Comparison of ENCODE assay signal across 9 cellular contexts in the genomic region with DNA sequence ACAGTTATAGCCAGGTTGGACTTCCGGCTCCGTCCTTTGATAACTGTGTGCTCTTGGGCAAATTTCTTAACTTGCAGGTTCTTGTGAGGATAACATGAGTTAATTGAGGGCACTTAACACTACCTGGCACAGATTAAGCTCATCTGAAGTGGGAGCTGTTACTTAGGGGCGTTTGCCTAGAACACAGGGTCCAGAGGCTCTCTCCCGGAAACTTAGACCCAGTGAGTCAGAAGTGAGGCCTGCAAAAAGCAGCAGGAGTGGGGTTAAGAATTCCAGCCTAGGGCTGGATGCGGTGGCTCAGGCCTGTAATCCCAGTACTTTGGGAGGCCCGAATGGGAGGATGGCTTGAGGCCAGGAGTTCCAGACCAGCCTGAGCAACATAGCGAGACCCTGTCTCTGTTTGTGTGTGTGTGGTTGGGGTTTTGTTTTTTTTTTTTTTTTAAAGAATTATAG. TPM values are rescaled to one million over a fixed set of nuclear protein-coding genes. Genes with fewer than 3 reads are reported as not detected.
DNase-seq lines count a peak whose midpoint lies in the region; ATAC-seq and TF ChIP-seq lines count a peak whose summit lies in the region.
"Had no signal": no experiment of that assay in that cellular context is flagged by ENCODE, and none has a peak within 500 bp of the region (broad histone marks: within the 10 kb centered on the region; RNA-seq: fewer than 3 reads in every experiment).

No MANE protein-coding gene starts in this region.

- DNase-seq in ACHN = peak; percentile 86
- DNase-seq in LHCN-M2 (ENCODE audit: low read depth) = peak; percentile 83
- peak; percentile 86 for DNase-seq in choroid plexus epithelial cell (ENCODE audit: low read depth)
- peak; percentile 85 for DNase-seq in myocyte (ENCODE audit: low read depth)
- no peak for DNase-seq in OCI-M1 (lab: John Stamatoyannopoulos, UW)
- no peak for DNase-seq in SHP77 (lab: John Stamatoyannopoulos, UW)
- no peak for DNase-seq in erythroblast (lab: John Stamatoyannopoulos, UW)

- in situ Hi-C loops in ACHN (cut with HindIII; ENCODE audit: low pct_ligation_motif_present, low pct_unique_long_range_greater_than_20kb, low sequenced_read_pairs) = no loop called here

- no peak for TF ChIP-seq POLR2A in erythroblast (IDR thresholded peaks at IDR 0.05; ENCODE audit: low read length)

- H3K4me3 ChIP-seq in choroid plexus epithelial cell (ENCODE audit: low read depth, low read length) = peak overlapping the region; percentile 72
- H3K4me3 ChIP-seq: cardiac muscle cell had no signal

- no peak for ATAC-seq in GM18861 (IDR thresholded peaks at IDR 0.05; ENCODE audit: unreplicated experiment)

- TF ChIP-seq CTCF in choroid plexus epithelial cell (conservative IDR thresholded peaks at IDR 0.05; ENCODE audit: low read depth, low read length) = no peak

RNA-seq across cellular contexts. Expression of gene MVP, which starts 1.4 kb away (rescaled TPM):
- total RNA-seq in LHCN-M2 (2014; rRNA removed) (275 and 303 TPM in 2 replicates), myocyte (361 and 417 TPM in 2 replicates)
- polyA plus RNA-seq in LHCN-M2 (2012) = 235 TPM
- polyA plus RNA-seq in myocyte (2012) = 169 TPM

RNA-seq across cellular contexts. Expression of gene PAGR1, which starts 5.7 kb away (rescaled TPM):
- 63.2 and 63.4 TPM in 2 replicates for total RNA-seq in LHCN-M2 (2014; rRNA removed)
- polyA plus RNA-seq in LHCN-M2 (2012) = 23.9 TPM
- 38.4 and 49.0 TPM in 2 replicates for total RNA-seq in myocyte
- 20.3 TPM for polyA plus RNA-seq in myocyte (2012)

RNA-seq across cellular contexts. Expression of gene PRRT2, which starts 9.7 kb away (rescaled TPM):
- total RNA-seq in LHCN-M2 (2014; rRNA removed) (0.58 and 1.1 TPM in 2 replicates), myocyte (0.83 and 3.1 TPM in 2 replicates)
- 0.62 TPM for polyA plus RNA-seq in LHCN-M2 (2012)
- 2.2 TPM for polyA plus RNA-seq in myocyte (2012)

RNA-seq across cellular contexts. Expression of gene MAZ, which starts 15.4 kb away (rescaled TPM):
- total RNA-seq in LHCN-M2 (2014; rRNA removed) = 126 and 147 TPM in 2 replicates
- polyA plus RNA-seq in LHCN-M2 (2012) = 261 TPM
- 136 and 218 TPM in 2 replicates for total RNA-seq in myocyte
- 306 TPM for polyA plus RNA-seq in myocyte (2012)

RNA-seq across cellular contexts. Expression of gene KIF22, which starts 31.1 kb away (rescaled TPM):
- total RNA-seq in LHCN-M2 (2014; rRNA removed) (100 and 108 TPM in 2 replicates), myocyte (10.2 and 10.9 TPM in 2 replicates)
- polyA plus RNA-seq in LHCN-M2 (2012) = 43.7 TPM
- polyA plus RNA-seq in myocyte (2012) = 8.0 TPM

Comparison
In these comparisons a context has a peak if more than half of its experiments do, and no peak if none do; other contexts are left out.
1. DNase-seq: peak in ACHN (single experiment), LHCN-M2 (single experiment), choroid plexus epithelial cell (single experiment) and myocyte (single experiment); none in OCI-M1 (single experiment), SHP77 (0 of 2) and erythroblast (0 of 2).